ENCODE assay signal across 17 cellular contexts in the genomic region with DNA sequence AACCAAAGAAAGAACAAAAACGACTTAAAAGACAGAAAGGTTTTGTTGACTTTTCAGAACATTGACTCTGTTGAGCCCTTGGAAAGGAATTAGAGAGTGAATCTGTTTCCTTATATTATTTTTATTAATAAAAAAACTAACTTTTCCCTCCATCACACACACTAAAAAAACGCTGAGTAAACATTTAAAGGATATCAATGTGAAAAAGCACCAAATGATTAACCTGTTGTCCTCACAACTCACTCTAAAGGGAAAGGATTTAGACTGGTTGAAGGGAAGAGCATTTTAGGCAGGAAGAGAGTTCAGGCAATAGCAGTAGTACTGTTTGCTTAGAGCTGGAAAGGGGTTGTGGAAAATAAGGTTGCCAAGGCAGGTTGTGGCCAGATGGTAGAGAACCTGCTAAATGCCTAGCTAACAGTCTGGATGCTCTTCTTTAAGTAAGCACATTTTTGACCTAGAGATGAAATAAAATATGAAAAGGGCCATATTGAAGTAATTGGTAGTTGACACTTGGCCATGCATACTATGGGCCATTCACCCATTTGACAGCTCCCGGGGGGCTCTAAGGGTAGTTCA.
DNase-seq lines count a peak whose midpoint lies in the region; ATAC-seq and TF ChIP-seq lines count a peak whose summit lies in the region.
"Had no signal": no experiment of that assay in that cellular context is flagged by ENCODE, and none has a peak within 500 bp of the region (broad histone marks: within the 10 kb centered on the region; RNA-seq: fewer than 3 reads in every experiment).

No MANE protein-coding gene starts in this region.

- no peak overlapping the region for H3K4ac ChIP-seq in trophoblast cell (ENCODE audit: low read depth, low read length)

- no peak overlapping the region for H3K4me2 ChIP-seq in trophoblast cell (ENCODE audit: low read length)

- H3K4me1 Mint-ChIP-seq in CD4-positive, alpha-beta T cell (ENCODE audit: low read depth), result no peaks in the 10 kb centered on the region

- no peak overlapping the region for H3K18ac ChIP-seq in trophoblast cell (ENCODE audit: low read length)

- H3K9ac ChIP-seq in trophoblast cell (ENCODE audit: low read length), result no peak overlapping the region

- no peak overlapping the region for H2AFZ ChIP-seq in trophoblast cell (ENCODE audit: insufficient read depth, low read length, poor library complexity)

- H3K9me3 ChIP-seq in trophoblast cell (ENCODE audit: insufficient read depth, low read depth, low read length), result no peaks in the 10 kb centered on the region
- no peaks in the 10 kb centered on the region for H3K9me3 ChIP-seq in CD4-positive, alpha-beta T cell (ENCODE audit: control insufficient read depth, low read length)

- no peaks in the 10 kb centered on the region for H3K27me3 Mint-ChIP-seq in CD4-positive, alpha-beta T cell

- H3K4me1 ChIP-seq in trophoblast cell (ENCODE audit: control insufficient read depth in 1 of 2, insufficient read depth in 2 of 2, low read length in 2 of 2), result no peaks in the 10 kb centered on the region

- H3K9me3 Mint-ChIP-seq in CD4-positive, alpha-beta T cell, result no peaks in the 10 kb centered on the region

- H3K23ac ChIP-seq in trophoblast cell (ENCODE audit: low read length), result no peak overlapping the region

- H3K27me3 ChIP-seq in trophoblast cell (ENCODE audit: insufficient read depth, low read length) (no peaks in the 10 kb centered on the region), H7 (ENCODE audit: control insufficient read depth, insufficient read depth, low read length) (no peaks in the 10 kb centered on the region)
- no peaks in the 10 kb centered on the region for H3K27me3 ChIP-seq in CD4-positive, alpha-beta T cell (ENCODE audit: control insufficient read depth, insufficient read depth, low read length)

- no peak overlapping the region for H3K4me3 Mint-ChIP-seq in CD4-positive, alpha-beta T cell
- H3K4me3 Mint-ChIP-seq: IgD-negative memory B cell had no signal

- H2AK5ac ChIP-seq in trophoblast cell (ENCODE audit: low read length), result no peak overlapping the region

- H3K27ac ChIP-seq in trophoblast cell (ENCODE audit: low read depth, low read length), result no peak overlapping the region
- H3K27ac ChIP-seq in CD4-positive, alpha-beta T cell (ENCODE audit: low read depth, low read length), result no peak overlapping the region
- H3K27ac ChIP-seq: 22Rv1 had no signal

- no peak overlapping the region for H3K14ac ChIP-seq in trophoblast cell (ENCODE audit: low read length)

- DNase-seq in DMS 273 (lab: John Stamatoyannopoulos, UW; ENCODE audit: unreplicated experiment) (peak; percentile 7), DMS 273 treated with DMSO at 0.1 percent for 48 hours (lab: John Stamatoyannopoulos, UW) (no peak), NCI-H446 (lab: John Stamatoyannopoulos, UW) (peak; percentile 59 to 74), cerebellum (ENCODE audit: low spot score) (peak; percentile 54), trophoblast cell (no peak), H7 (no peak)
- DNase-seq in CD4-positive, alpha-beta T cell, result no peak
- DNase-seq: DMS153; NCI-H1105 treated with DMSO at 0.1 percent for 48 hours; NCI-H1694 treated with DMSO at 0.1 percent for 48 hours; NCI-H2107; NCI-H345; NK-92 treated with Interleukin-12 subunit alpha and Interleukin-12 subunit beta, amount 100 ng/mL, for 24 hours; OCI-M1 had no signal

- H4K91ac ChIP-seq in trophoblast cell (ENCODE audit: low read depth, low read length), result peak overlapping the region; percentile 14

- no peaks in the 10 kb centered on the region for H3K79me2 ChIP-seq in trophoblast cell (ENCODE audit: control insufficient read depth, insufficient read depth, low read length, poor library complexity)

- no peaks in the 10 kb centered on the region for H3K36me3 ChIP-seq in trophoblast cell (ENCODE audit: control insufficient read depth in 1 of 2, insufficient read depth in 2 of 2, low read length in 2 of 2)
- H3K36me3 ChIP-seq in H7 (replicated peaks; ENCODE audit: control insufficient read depth, insufficient read depth, low read length), result no peaks in the 10 kb centered on the region

- H3K36me3 Mint-ChIP-seq in CD4-positive, alpha-beta T cell (ENCODE audit: low read depth), result no peaks in the 10 kb centered on the region
- H3K36me3 Mint-ChIP-seq: IgD-negative memory B cell had no signal

- H2BK12ac ChIP-seq in trophoblast cell (ENCODE audit: low read length), result peak overlapping the region; percentile 49

- no peak overlapping the region for H2BK120ac ChIP-seq in trophoblast cell (ENCODE audit: insufficient read depth, low read length, poor library complexity)

- TF ChIP-seq CTCF in CD4-positive, alpha-beta T cell (IDR thresholded peaks at IDR 0.05), result no peak

- H2BK5ac ChIP-seq in trophoblast cell (ENCODE audit: low read depth, low read length, poor library complexity), result no peak overlapping the region

- POLR2A ChIA-PET in CD4-positive, alpha-beta T cell (lab: Charles Lee), result no interaction called here

- ATAC-seq in GM18873 (IDR thresholded peaks at IDR 0.05; ENCODE audit: low FRiP score, unreplicated experiment), result no peak
- ATAC-seq in CD4-positive, alpha-beta T cell (ENCODE audit: poor library complexity), result no peak

- intact Hi-C loops in CD4-positive, alpha-beta T cell (cut with DNase I, micrococcal nuclease), result no loop called here

- no peaks in the 10 kb centered on the region for H3K79me1 ChIP-seq in trophoblast cell (ENCODE audit: low read length)

- no peak overlapping the region for H4K8ac ChIP-seq in trophoblast cell (ENCODE audit: low read depth, low read length)

- no CpG with 5 or more reads among the region's 3 CpGs for WGBS in trophoblast cell (ENCODE audit: extremely low coverage, insufficient coverage, insufficient read length)

- H4K12ac ChIP-seq in trophoblast cell (ENCODE audit: low read depth, low read length), result no peak overlapping the region

- CTCF ChIA-PET in CD4-positive, alpha-beta T cell (lab: Charles Lee), result no interaction called here

- H3K27ac Mint-ChIP-seq in CD4-positive, alpha-beta T cell, result no peak overlapping the region
- H3K27ac Mint-ChIP-seq: IgD-negative memory B cell had no signal

- H3K4me3 ChIP-seq in trophoblast cell (ENCODE audit: low read depth, low read length), result no peak overlapping the region
- no peak overlapping the region for H3K4me3 ChIP-seq in H7 (ENCODE audit: insufficient read depth, low read depth, low read length)

Comparison
In these comparisons a context has a peak if more than half of its experiments do, and no peak if none do; other contexts are left out.
1. DNase-seq: peak in DMS 273 (single experiment), NCI-H446 (2 of 2) and cerebellum (single experiment); none in DMS 273 treated with DMSO at 0.1 percent for 48 hours (single experiment), trophoblast cell (0 of 2), H7 (single experiment) and CD4-positive, alpha-beta T cell (0 of 10).